1 cellular context compared by ENCODE assay signal in genomic region chr6:158674342-158674969, GRCh38.
TF ChIP-seq lines count a peak whose summit lies in the region.

No MANE protein-coding gene starts in this region.

TF ChIP-seq in HepG2, 621 proteins besides CTCF, POLR2A, EP300 and RAD21 (continued from another document):
- no peak for TF ChIP-seq ZNF281 (CRISPR knock-in tag; IDR thresholded peaks at IDR 0.05; ENCODE audit: borderline replicate concordance)
- no peak for TF ChIP-seq TERF1 (CRISPR knock-in tag; IDR thresholded peaks at IDR 0.05)
- TF ChIP-seq ZNF644 (CRISPR knock-in tag; IDR thresholded peaks at IDR 0.05; ENCODE audit: low read depth) = no peak
- no peak for TF ChIP-seq ZZZ3 (CRISPR knock-in tag; IDR thresholded peaks at IDR 0.05; ENCODE audit: borderline replicate concordance)
- TF ChIP-seq MBD4 (IDR thresholded peaks at IDR 0.05; ENCODE audit: borderline replicate concordance, low read length) = no peak
- TF ChIP-seq ARID5B (CRISPR knock-in tag; IDR thresholded peaks at IDR 0.05) = no peak
- no peak for TF ChIP-seq ISL2 (CRISPR knock-in tag; IDR thresholded peaks at IDR 0.05)
- no peak for TF ChIP-seq ZNF318 (CRISPR knock-in tag; IDR thresholded peaks at IDR 0.05)
- TF ChIP-seq RFXAP (CRISPR knock-in tag; IDR thresholded peaks at IDR 0.05; ENCODE audit: borderline replicate concordance) = no peak
- no peak for TF ChIP-seq SMARCC2 (IDR thresholded peaks at IDR 0.05)
TF ChIP-seq in HepG2: peak in this region for 0.
